ENCODE assay signal across 13 cellular contexts in the genomic region with DNA sequence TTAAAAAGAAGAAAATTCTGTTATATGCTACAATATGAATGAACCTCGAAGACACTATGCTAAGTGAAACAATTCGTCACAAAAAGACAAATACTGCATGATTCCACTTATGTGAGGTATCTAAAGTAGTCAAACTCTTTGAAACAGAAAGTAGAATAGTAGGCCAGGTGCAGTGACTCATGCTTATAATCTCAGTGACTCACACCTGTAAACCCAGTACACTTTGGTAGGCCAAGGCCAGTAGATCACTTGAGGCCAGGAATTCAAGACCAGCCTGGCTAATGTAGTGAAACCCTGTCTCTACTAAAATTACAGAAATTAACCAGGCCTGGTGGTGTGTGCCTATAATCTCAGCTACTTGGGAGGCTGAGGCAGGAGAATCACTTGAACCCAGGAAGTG. TPM values are rescaled to one million over a fixed set of nuclear protein-coding genes. Genes with fewer than 3 reads are reported as not detected.
DNase-seq lines count a peak whose midpoint lies in the region; ATAC-seq and TF ChIP-seq lines count a peak whose summit lies in the region.
"Had no signal": no experiment of that assay in that cellular context is flagged by ENCODE, and none has a peak within 500 bp of the region (broad histone marks: within the 10 kb centered on the region; RNA-seq: fewer than 3 reads in every experiment).

No MANE protein-coding gene starts in this region.

- no peak; the same call in 1 of the 2 replicates for TF ChIP-seq RAD21 in HCT116 (IDR thresholded peaks at IDR 0.05; ENCODE audit: low read depth)

- ATAC-seq in HCT116 (peak; percentile 95), left colon (peak; percentile 77), sciatic nerve (no peak)

- H3K36me3 Mint-ChIP-seq in Calu3 (ENCODE audit: insufficient read depth, unreplicated experiment), result peaks cover 5% of the 10 kb centered on the region

- H2AFZ ChIP-seq in HCT116 (ENCODE audit: low read depth, low read length, poor library complexity, severe bottlenecking), result no peak overlapping the region

- no peaks in the 10 kb centered on the region for H4K20me1 ChIP-seq in HCT116 (ENCODE audit: insufficient read depth)

- no peaks in the 10 kb centered on the region for H3K79me2 ChIP-seq in HCT116 (ENCODE audit: insufficient read depth, low read length)

- no peaks in the 10 kb centered on the region for H3K27me3 Mint-ChIP-seq in Calu3 (ENCODE audit: unreplicated experiment)

- no peaks in the 10 kb centered on the region for H3K4me1 Mint-ChIP-seq in Calu3 (ENCODE audit: low read depth, unreplicated experiment)

- H3K4me3 ChIP-seq in HCT116 (replicated peaks in 1 of 2; ENCODE audit: low read depth in 1 of 2, low read length in 2 of 2) (peak overlapping the region in 1 of 2 experiments; percentile 33; a peak in 2 of 4 replicates), stomach (no peak overlapping the region), spleen (no peak overlapping the region)
- H3K4me3 ChIP-seq: right lobe of liver had no signal

- H3K9ac ChIP-seq in HCT116 (ENCODE audit: low read length), result 0 out of 2 replicates have a peak overlapping the region, but pooled peaks have one; percentile 19
- H3K9ac ChIP-seq: KMS-11 had no signal

- H3K4me1 ChIP-seq in HCT116 (ENCODE audit: control insufficient read depth in 1 of 2, insufficient read depth in 2 of 2, low read length in 2 of 2) (peaks cover 20 to 29% of the 10 kb centered on the region in 2 experiments), stomach (peaks cover 0 to 9% (median 0%) of the 10 kb centered on the region in 4 donors), spleen (no peaks in the 10 kb centered on the region)
- H3K4me1 ChIP-seq: right lobe of liver had no signal

- POLR2A ChIA-PET in HCT116 (lab: Charles Lee), result no interaction called here

- BruUV-seq in Calu3 (replicated peaks; lab: Mats Ljungman, UMichigan) (no TSS peak), HCT116 (replicated peaks; lab: Mats Ljungman, UMichigan) (no TSS peak)

- peak overlapping the region; percentile 67 for H3K27ac ChIP-seq in HCT116 (ENCODE audit: low read depth, low read length)
- no peak overlapping the region for H3K27ac ChIP-seq in stomach
- H3K27ac ChIP-seq in spleen, result no peak overlapping the region
- H3K27ac ChIP-seq: KMS-11, right lobe of liver had no signal

- H3K27me3 ChIP-seq in HCT116 (ENCODE audit: insufficient read depth, low read length) (no peaks in the 10 kb centered on the region), stomach (peaks cover 0 to 63% (median 12%) of the 10 kb centered on the region in 3 donors), spleen (replicated peaks in 1 of 7) (peaks cover 0 to 61% (median 14%) of the 10 kb centered on the region in 7 donors)

- TF ChIP-seq POLR2A in HCT116 (IDR thresholded peaks at IDR 0.05; ENCODE audit: borderline replicate concordance, extremely low read depth, insufficient read depth, insufficient read length), result no peak
- no peak for TF ChIP-seq POLR2A in stomach (IDR thresholded peaks at IDR 0.05)
- TF ChIP-seq POLR2A in spleen (IDR thresholded peaks at IDR 0.05), result no peak

- DNase-seq in Calu3, result peak; percentile 57
- DNase-seq in HCT116 (ENCODE audit: low read depth, low spot score), result peak; percentile 77
- DNase-seq in SW480 (ENCODE audit: low spot score), result peak; percentile 83
- no peak for DNase-seq in left colon
- DNase-seq in NCI-H1930 (lab: John Stamatoyannopoulos, UW), result no peak
- no peak for DNase-seq in stomach
- no peak for DNase-seq in sciatic nerve (ENCODE audit: low spot score)
- no peak for DNase-seq in spleen
- DNase-seq: CD4-positive, alpha-beta T cell; NCI-H187 treated with DMSO at 0.1 percent for 48 hours; right lobe of liver had no signal

- H3K9me3 ChIP-seq in HCT116 (ENCODE audit: control insufficient read depth in 1 of 2, insufficient read depth in 1 of 2, low read depth in 1 of 2, low read length in 2 of 2) (no peaks in the 10 kb centered on the region), stomach (peaks cover 0 to 3% (median 0%) of the 10 kb centered on the region in 4 donors), spleen (peaks cover 0 to 7% (median 0%) of the 10 kb centered on the region in 8 donors)
- H3K9me3 ChIP-seq: right lobe of liver had no signal

- H3K9me3 Mint-ChIP-seq in Calu3 (ENCODE audit: low read depth, unreplicated experiment), result no peaks in the 10 kb centered on the region
- H3K9me3 Mint-ChIP-seq: CD4-positive, alpha-beta T cell had no signal

- no peaks in the 10 kb centered on the region for H3K9me2 ChIP-seq in HCT116 (ENCODE audit: insufficient read depth)

- WGBS in stomach, 5 donors, result 47 to 74% (median 57%) methylated on average over 2 of the region's 2 CpGs
- WGBS in spleen, 5 donors, result 82 to 94% (median 89%) methylated on average over 2 of the region's 2 CpGs

- CTCF ChIA-PET in Calu3 (lab: Charles Lee), result interaction anchor here (0.7 kb wide), 1 partner anchor 21 kb away, joined by 4 read pairs; no protein-coding TSS in a partner anchor
- CTCF ChIA-PET in HCT116 (lab: Charles Lee), result no interaction called here

- H3K27ac Mint-ChIP-seq in Calu3 (ENCODE audit: unreplicated experiment), result no peak overlapping the region
- H3K27ac Mint-ChIP-seq: CD4-positive, alpha-beta T cell had no signal

- RAD21 ChIA-PET in HCT116 (lab: Charles Lee; ENCODE audit: low non-redundant PET in 1 of 2, low total read pairs in 2 of 2, uncharacterized antibody in 2 of 2, unreplicated experiment in 2 of 2), result no interaction called here

- no peak for TF ChIP-seq EP300 in stomach (IDR thresholded peaks at IDR 0.05)

- TF ChIP-seq CTCF in Calu3 (IDR thresholded peaks at IDR 0.05; ENCODE audit: unreplicated experiment) (no peak), HCT116 (IDR thresholded peaks at IDR 0.05 in 2 of 3, conservative IDR thresholded peaks at IDR 0.05 in 1 of 3; ENCODE audit: borderline replicate concordance in 1 of 3, insufficient read depth in 1 of 3, low read depth in 2 of 3, low read length in 2 of 3) (no peak), stomach (IDR thresholded peaks at IDR 0.05) (no peak), spleen (IDR thresholded peaks at IDR 0.05 in 8 of 11, conservative IDR thresholded peaks at IDR 0.05 in 3 of 11) (no peak)

- H3K4me3 Mint-ChIP-seq in Calu3 (ENCODE audit: low read depth, unreplicated experiment), result no peak overlapping the region
- H3K4me3 Mint-ChIP-seq: CD4-positive, alpha-beta T cell; neural crest cell had no signal

- H3K36me3 ChIP-seq in HCT116 (ENCODE audit: control insufficient read depth in 1 of 2, insufficient read depth in 2 of 2, low read length in 2 of 2), result no peaks in the 10 kb centered on the region
- no peaks in the 10 kb centered on the region for H3K36me3 ChIP-seq in stomach
- H3K36me3 ChIP-seq in spleen, result no peaks in the 10 kb centered on the region
- H3K36me3 ChIP-seq: right lobe of liver had no signal

- peak overlapping the region; percentile 67 for H3K4me2 ChIP-seq in HCT116 (ENCODE audit: low read length)
- H3K4me2 ChIP-seq: KMS-11 had no signal

- intact Hi-C loops in Calu3 (cut with micrococcal nuclease; ENCODE audit: unreplicated experiment), result no loop called here
- intact Hi-C loops in HCT116 (cut with micrococcal nuclease), result no loop called here
- intact Hi-C loops in left colon (cut with DNase I, micrococcal nuclease), result no loop called here
- intact Hi-C loops in stomach (cut with DNase I; ENCODE audit: low total_unique reads), result no loop called here
- intact Hi-C loops in sciatic nerve (cut with DNase I), result no loop called here
- intact Hi-C loops in spleen (cut with DNase I; ENCODE audit: low total_unique reads), result no loop called here

TF ChIP-seq in HCT116, 20 proteins besides CTCF, POLR2A, EP300 and RAD21:
- TF ChIP-seq FOSL1 (IDR thresholded peaks at IDR 0.05; ENCODE audit: low read depth), result peak; percentile 98
- TF ChIP-seq, protein P1, sequence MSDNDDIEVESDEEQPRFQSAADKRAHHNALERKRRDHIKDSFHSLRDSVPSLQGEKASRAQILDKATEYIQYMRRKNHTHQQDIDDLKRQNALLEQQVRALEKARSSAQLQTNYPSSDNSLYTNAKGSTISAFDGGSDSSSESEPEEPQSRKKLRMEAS (IDR thresholded peaks at IDR 0.05), result peak; percentile 40
- TF ChIP-seq ELF1 (IDR thresholded peaks at IDR 0.05; ENCODE audit: borderline replicate concordance, low read depth), result no peak
- TF ChIP-seq JUND (IDR thresholded peaks at IDR 0.05), result peak; percentile 97
- TF ChIP-seq CBX3 (IDR thresholded peaks at IDR 0.05; ENCODE audit: low read depth), result peak; percentile 58; the same call in 1 of the 2 replicates
- peak; percentile 54 for TF ChIP-seq TCF7L2 (IDR thresholded peaks at IDR 0.05; ENCODE audit: borderline replicate concordance, extremely low read depth, insufficient read depth, insufficient read length)
- peak; percentile 77 for TF ChIP-seq SP1 (IDR thresholded peaks at IDR 0.05; ENCODE audit: low read depth)
- peak; percentile 70; the same call in 1 of the 2 replicates for TF ChIP-seq SRF (IDR thresholded peaks at IDR 0.05; ENCODE audit: low read depth)
- peak; percentile 46; the same call in 1 of the 2 replicates for TF ChIP-seq POLR2AphosphoS5 (IDR thresholded peaks at IDR 0.05; ENCODE audit: low read depth, low read length)
- TF ChIP-seq ZNF274 (IDR thresholded peaks at IDR 0.05; ENCODE audit: low read depth, low read length), result no peak

RNA-seq across cellular contexts. Expression of a gene that starts 25.7 kb away (rescaled TPM):
- 7.8 and 10.7 TPM in 2 replicates for total RNA-seq in Calu3 (2022)
- total RNA-seq in HCT116 (2021; ENCODE audit: unreplicated experiment), result 6.5 TPM
- polyA plus RNA-seq in HCT116 (2012), result 5.7 TPM in 2 replicates
- total RNA-seq in left colon, result 10 to 100 TPM; 49.2 to 62.5 TPM
- 100 to 1,000 TPM in 1 of 5 donors, 1 to 10 TPM in 3, not detected in 1; 1.2 to 212 (median 2.3) TPM for total RNA-seq in stomach
- polyA plus RNA-seq in stomach, result 1 to 10 TPM in 1 of 3 donors, under 1 TPM in 2; 0.18 to 2.1 (median 0.31) TPM
- 1.6 TPM for total RNA-seq in sciatic nerve
- under 1 TPM in 4 of 7 donors, not detected in 3; 0.07 to 0.43 (median 0.26) TPM for total RNA-seq in spleen
- polyA plus RNA-seq in spleen, result under 1 TPM; 0.02 to 0.10 (median 0.02) TPM
- total RNA-seq: CD4-positive, alpha-beta T cell had no signal

RNA-seq across cellular contexts. Expression of a gene that starts 46.9 kb away (rescaled TPM):
- total RNA-seq in Calu3 (2022) (33.2 and 34.5 TPM in 2 replicates), HCT116 (2021; ENCODE audit: unreplicated experiment) (51.7 TPM), left colon (10 to 100 TPM in 1 of 2 donors, 1 to 10 TPM in 1; 7.9 to 10.2 TPM), stomach (1 to 10 TPM in 2 of 5 donors, under 1 TPM in 1, not detected in 2; 0.89 to 3.6 (median 2.4) TPM), sciatic nerve (0.85 TPM), spleen (1 to 10 TPM; 1.2 to 8.2 (median 4.3) TPM)
- polyA plus RNA-seq in HCT116 (2012), result 66.8 and 76.0 TPM in 2 replicates
- polyA plus RNA-seq in stomach (1 to 10 TPM; 2.9 to 5.5 (median 3.1) TPM), spleen (1 to 10 TPM; 1.5 to 7.7 (median 3.9) TPM)

RNA-seq across cellular contexts. Expression of a gene that starts 54.4 kb away (rescaled TPM):
- total RNA-seq in Calu3 (2022) (28.1 and 28.6 TPM in 2 replicates), HCT116 (2021; ENCODE audit: unreplicated experiment) (17.3 TPM), left colon (1 to 10 TPM; 7.0 to 7.6 TPM), stomach (1 to 10 TPM in 4 of 5 donors, not detected in 1; 1.8 to 5.8 (median 3.8) TPM), sciatic nerve (2.3 TPM), spleen (1 to 10 TPM; 1.8 to 9.2 (median 3.1) TPM)
- polyA plus RNA-seq in HCT116 (2012), result 10.4 and 10.5 TPM in 2 replicates
- polyA plus RNA-seq in stomach (1 to 10 TPM; 1.4 to 3.6 (median 2.2) TPM), spleen (1 to 10 TPM; 1.4 to 2.3 (median 1.8) TPM)

Comparison
In these comparisons a context has a peak if more than half of its experiments do, and no peak if none do; other contexts are left out.
1. DNase-seq: peak in Calu3 (single experiment), HCT116 (single experiment) and SW480 (single experiment); none in left colon (0 of 2), NCI-H1930 (0 of 2), stomach (single experiment), sciatic nerve (single experiment) and spleen (single experiment).